ENCODE assay signal across 8 cellular contexts in genomic region chr1:51990478-51990965, GRCh38. TPM values are rescaled to one million over a fixed set of nuclear protein-coding genes. Genes with fewer than 3 reads are reported as not detected.
A peak's percentile ranks its signal among the peaks of the same experiment; 100 is the strongest.
DNase-seq lines count a peak whose midpoint lies in the region; ATAC-seq and TF ChIP-seq lines count a peak whose summit lies in the region.

A gene with protein sequence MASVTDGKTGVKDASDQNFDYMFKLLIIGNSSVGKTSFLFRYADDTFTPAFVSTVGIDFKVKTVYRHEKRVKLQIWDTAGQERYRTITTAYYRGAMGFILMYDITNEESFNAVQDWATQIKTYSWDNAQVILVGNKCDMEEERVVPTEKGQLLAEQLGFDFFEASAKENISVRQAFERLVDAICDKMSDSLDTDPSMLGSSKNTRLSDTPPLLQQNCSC (minus strand): TSS chr1:51990700. CDS start chr1:51977117, 13,583 bp downstream.

- no peaks in the 10 kb centered on the region for H3K9me3 Mint-ChIP-seq in activated T-cell treated with anti-CD3 and anti-CD28 coated beads, Interleukin-2, amount 50 U/mL, for 24 hours

- peak within 1 kb of the TSS; percentile 32 for H3K27ac ChIP-seq in fibroblast of lung (ENCODE audit: insufficient read depth, low read length)
- H3K27ac ChIP-seq in temporal lobe (ENCODE audit: low read depth, low read length): no peak within 1 kb of the TSS

- TF ChIP-seq CTCF in fibroblast of lung (conservative IDR thresholded peaks at IDR 0.05 in 1 of 2, IDR thresholded peaks at IDR 0.05 in 1 of 2; ENCODE audit: low read depth in 1 of 2, low read length in 2 of 2): no peak

- H2AFZ ChIP-seq in fibroblast of lung (ENCODE audit: low read length): no peak within 1 kb of the TSS
- peak within 1 kb of the TSS; percentile 94 for H2AFZ ChIP-seq in neuron (ENCODE audit: low read depth, low read length)

- H3K4me3 ChIP-seq in NT2/D1 (ENCODE audit: insufficient read length, low read depth) (peak within 1 kb of the TSS; percentile 61), fibroblast of lung (replicated peaks in 1 of 4; ENCODE audit: control extremely low read depth in 1 of 4, insufficient read depth in 1 of 4, low read depth in 3 of 4, low read length in 4 of 4) (peak within 1 kb of the TSS; percentile 52 to 73 (median 56)), neuron (ENCODE audit: low read length) (peak within 1 kb of the TSS; percentile 49)

- peak within 1 kb of the TSS; percentile 3 for H3K27ac Mint-ChIP-seq in activated T-cell treated with anti-CD3 and anti-CD28 coated beads, Interleukin-2, amount 50 U/mL, for 24 hours

- peaks cover 11% of the 10 kb centered on the region for H3K36me3 ChIP-seq in NT2/D1 (ENCODE audit: insufficient read depth, insufficient read length, low read length)
- H3K36me3 ChIP-seq in fibroblast of lung (ENCODE audit: control insufficient read depth, insufficient read depth, low read length): no peaks in the 10 kb centered on the region
- H3K36me3 ChIP-seq in neuron (ENCODE audit: insufficient read depth, low read length): no peaks in the 10 kb centered on the region

- H3K4me1 Mint-ChIP-seq in activated T-cell treated with anti-CD3 and anti-CD28 coated beads, Interleukin-2, amount 50 U/mL, for 24 hours (ENCODE audit: low read depth): peaks cover 9% of the 10 kb centered on the region

- peaks cover 45% of the 10 kb centered on the region for H3K79me2 ChIP-seq in fibroblast of lung (ENCODE audit: control insufficient read depth, insufficient read depth, low read length)

- DNase-seq in Right ventricle myocardium inferior (ENCODE audit: missing footprints): no peak
- DNase-seq in cardiac septum (ENCODE audit: low spot score): no peak
- DNase-seq in NT2/D1 (ENCODE audit: low read depth, low spot score): peak; percentile 94
- peak; percentile 90 for DNase-seq in activated T-cell treated with anti-CD3 and anti-CD28 coated beads, Interleukin-2, amount 50 U/mL, for 24 hours
- peak; percentile 56 to 64 for DNase-seq in fibroblast of lung (ENCODE audit: low read depth in 2 of 2)

- peak within 1 kb of the TSS; percentile 71 for H3K4me3 Mint-ChIP-seq in activated T-cell treated with anti-CD3 and anti-CD28 coated beads, Interleukin-2, amount 50 U/mL, for 24 hours

- intact Hi-C loops in Right ventricle myocardium inferior (cut with DNase I): no loop called here
- intact Hi-C loops in cardiac septum (cut with DNase I): no loop called here

- H4K20me1 ChIP-seq in fibroblast of lung (ENCODE audit: control insufficient read depth, extremely low read depth, insufficient read depth, low read length): no peaks in the 10 kb centered on the region

- no peaks in the 10 kb centered on the region for H3K9me3 ChIP-seq in NT2/D1 (ENCODE audit: insufficient read depth, low read length)
- H3K9me3 ChIP-seq in fibroblast of lung (ENCODE audit: control insufficient read depth, insufficient read depth, low read depth, low read length): no peaks in the 10 kb centered on the region
- no peaks in the 10 kb centered on the region for H3K9me3 ChIP-seq in neuron (ENCODE audit: low read length)

- H3K27me3 ChIP-seq in NT2/D1 (ENCODE audit: insufficient read depth, insufficient read length): peaks cover 12% of the 10 kb centered on the region
- no peaks in the 10 kb centered on the region for H3K27me3 ChIP-seq in fibroblast of lung (ENCODE audit: control insufficient read depth, insufficient read depth, low read length)
- peaks cover 36% of the 10 kb centered on the region for H3K27me3 ChIP-seq in neuron (ENCODE audit: insufficient read depth, low read length)

- H3K4me2 ChIP-seq in fibroblast of lung (ENCODE audit: extremely low read depth, insufficient read depth, low read length): peak within 1 kb of the TSS; percentile 71

- no peaks in the 10 kb centered on the region for H3K36me3 Mint-ChIP-seq in activated T-cell treated with anti-CD3 and anti-CD28 coated beads, Interleukin-2, amount 50 U/mL, for 24 hours (ENCODE audit: low read depth)

- H3K4me1 ChIP-seq in NT2/D1 (ENCODE audit: insufficient read depth, insufficient read length) (peaks cover 4% of the 10 kb centered on the region), fibroblast of lung (ENCODE audit: control insufficient read depth, extremely low read depth, insufficient read depth, low read length) (peaks cover 5% of the 10 kb centered on the region), neuron (ENCODE audit: insufficient read depth, low read length) (no peaks in the 10 kb centered on the region)

- H3K9ac ChIP-seq in NT2/D1 (ENCODE audit: insufficient read length, low read depth) (peak within 1 kb of the TSS; percentile 85), fibroblast of lung (ENCODE audit: insufficient read depth, low read length) (peak within 1 kb of the TSS; percentile 77)

- H3K27me3 Mint-ChIP-seq in activated T-cell treated with anti-CD3 and anti-CD28 coated beads, Interleukin-2, amount 50 U/mL, for 24 hours: peaks cover 32% of the 10 kb centered on the region

- peak; percentile 59 for ATAC-seq in Right ventricle myocardium inferior
- peak; percentile 68 for ATAC-seq in HG03460 (IDR thresholded peaks at IDR 0.05; ENCODE audit: unreplicated experiment)

RNA-seq across cellular contexts. Expression of the gene that starts here (rescaled TPM):
- total RNA-seq in Right ventricle myocardium inferior (not detected), cardiac septum (not detected), fibroblast of lung (7.2 and 36.5 TPM in 2 replicates), temporal lobe (12.5 TPM)
- 45.2 and 51.6 TPM in 2 replicates for polyA plus RNA-seq in fibroblast of lung
- polyA plus RNA-seq in fibroblast of lung (2012): 44.9 and 62.5 TPM in 2 replicates
- 69.9 and 98.4 TPM in 2 replicates for polyA minus RNA-seq in fibroblast of lung (ENCODE audit: low replicate concordance)

Comparison
In these comparisons a context has a peak if more than half of its experiments do, and no peak if none do; other contexts are left out.
1. Peak in ATAC-seq in Right ventricle myocardium inferior; RNA of the gene not detected or under 1 TPM.
2. DNase-seq: peak in NT2/D1 (single experiment), activated T-cell treated with anti-CD3 and anti-CD28 coated beads, Interleukin-2, amount 50 U/mL, for 24 hours (single experiment) and fibroblast of lung (2 of 2); none in Right ventricle myocardium inferior (single experiment) and cardiac septum (single experiment).
3. Peak in every context shown above with its lines, with median percentiles within 50 percentile points of each other: H3K4me3 ChIP-seq.